12 cellular contexts compared by ENCODE assay signal in genomic region chr3:108006077-108006675, GRCh38.
DNase-seq lines count a peak whose midpoint lies in the region; ATAC-seq and TF ChIP-seq lines count a peak whose summit lies in the region.
"Had no signal": no experiment of that assay in that cellular context is flagged by ENCODE, and none has a peak within 500 bp of the region (broad histone marks: within the 10 kb centered on the region; RNA-seq: fewer than 3 reads in every experiment).

No MANE protein-coding gene starts in this region.

- DNase-seq in Calu3 (peak; percentile 50), RWPE1 (ENCODE audit: low spot score) (peak; percentile 95), fibroblast of lung (ENCODE audit: low read depth in 2 of 2) (peak; percentile 15 to 77), NCI-H524 (lab: John Stamatoyannopoulos, UW) (no peak), natural killer cell (no peak)
- no peak for DNase-seq in T-helper 2 cell treated with Interferon-gamma antibody and Interleukin-4, amounts not matched to agents 5 μg/mL and 100 μg/mL, for 36 hours (ENCODE audit: low spot score)
- DNase-seq: activated CD4-positive, alpha-beta T cell treated with anti-CD3 and anti-CD28 coated beads, Interleukin-2, amount 50 U/mL, for 1 hour; brain microvascular endothelial cell; NCI-H510A; stimulated activated CD4-positive, alpha-beta T cell treated with anti-CD3 and anti-CD28 coated beads, Interleukin-4, amount 100 ng/mL, for 4 hours had no signal

- POLR2A ChIA-PET in RWPE1 (lab: Yijun Ruan, JAX; ENCODE audit: low non-redundant PET), result interaction anchor here (0.5 to 0.7 kb wide), 2 partner anchors 59 to 140 kb away, joined by 3 to 7 read pairs; no protein-coding TSS in a partner anchor

- H3K4me3 Mint-ChIP-seq in Calu3 (ENCODE audit: low read depth, unreplicated experiment) (no peak overlapping the region), natural killer cell (no peak overlapping the region)
- no peak overlapping the region for H3K4me3 Mint-ChIP-seq in T-helper 2 cell treated with Interferon-gamma antibody and Interleukin-4, amounts not matched to agents 5 μg/mL and 100 μg/mL, for 36 hours

- no TSS peak for BruUV-seq in Calu3 (replicated peaks; lab: Mats Ljungman, UMichigan)

- TF ChIP-seq CTCF in Calu3 (IDR thresholded peaks at IDR 0.05; ENCODE audit: unreplicated experiment), result no peak
- no peak; the same call in 1 of the 2 replicates for TF ChIP-seq CTCF in RWPE1 (conservative IDR thresholded peaks at IDR 0.05; ENCODE audit: low read depth)
- TF ChIP-seq CTCF in fibroblast of lung (conservative IDR thresholded peaks at IDR 0.05 in 1 of 2, IDR thresholded peaks at IDR 0.05 in 1 of 2; ENCODE audit: low read depth in 1 of 2, low read length in 2 of 2), result no peak
- TF ChIP-seq CTCF in parathyroid adenoma (IDR thresholded peaks at IDR 0.05), result no peak
- TF ChIP-seq CTCF in natural killer cell (IDR thresholded peaks at IDR 0.05), result no peak

- ATAC-seq in GM21367 (IDR thresholded peaks at IDR 0.05; ENCODE audit: unreplicated experiment), result no peak
- no peak for ATAC-seq in natural killer cell

- H3K9ac ChIP-seq in fibroblast of lung (ENCODE audit: insufficient read depth, low read length) (no peak overlapping the region), parathyroid adenoma (no peak overlapping the region)

- no peak overlapping the region for H3K27ac Mint-ChIP-seq in Calu3 (ENCODE audit: unreplicated experiment)
- H3K27ac Mint-ChIP-seq in T-helper 2 cell treated with Interferon-gamma antibody and Interleukin-4, amounts not matched to agents 5 μg/mL and 100 μg/mL, for 36 hours, result no peak overlapping the region
- no peak overlapping the region for H3K27ac Mint-ChIP-seq in natural killer cell

- H3K27ac ChIP-seq in RWPE1 (peak overlapping the region; percentile 74), fibroblast of lung (ENCODE audit: insufficient read depth, low read length) (no peak overlapping the region), parathyroid adenoma (no peak overlapping the region)
- H3K27ac ChIP-seq: brain microvascular endothelial cell had no signal

- no peaks in the 10 kb centered on the region for H3K9me3 Mint-ChIP-seq in Calu3 (ENCODE audit: low read depth, unreplicated experiment)
- H3K9me3 Mint-ChIP-seq in T-helper 2 cell treated with Interferon-gamma antibody and Interleukin-4, amounts not matched to agents 5 μg/mL and 100 μg/mL, for 36 hours, result no peaks in the 10 kb centered on the region
- H3K9me3 Mint-ChIP-seq in natural killer cell, result no peaks in the 10 kb centered on the region

- no peak overlapping the region for H3K4me2 ChIP-seq in fibroblast of lung (ENCODE audit: extremely low read depth, insufficient read depth, low read length)
- H3K4me2 ChIP-seq in parathyroid adenoma (ENCODE audit: low read length), result peak overlapping the region; percentile 12

- no peak overlapping the region for H2AFZ ChIP-seq in fibroblast of lung (ENCODE audit: low read length)
- H2AFZ ChIP-seq in parathyroid adenoma, result no peak overlapping the region

- H3K27me3 Mint-ChIP-seq in Calu3 (ENCODE audit: unreplicated experiment) (peaks cover 14% of the 10 kb centered on the region), natural killer cell (ENCODE audit: low read depth in 2 of 2) (peaks cover 0 to 13% of the 10 kb centered on the region in 2 donors)
- H3K27me3 Mint-ChIP-seq in T-helper 2 cell treated with Interferon-gamma antibody and Interleukin-4, amounts not matched to agents 5 μg/mL and 100 μg/mL, for 36 hours (ENCODE audit: low read depth), result peaks cover 20% of the 10 kb centered on the region

- H3K4me1 ChIP-seq in fibroblast of lung (ENCODE audit: control insufficient read depth, extremely low read depth, insufficient read depth, low read length) (no peaks in the 10 kb centered on the region), parathyroid adenoma (peaks cover 3% of the 10 kb centered on the region)

- H3K4me3 ChIP-seq in fibroblast of lung (replicated peaks in 1 of 4; ENCODE audit: control extremely low read depth in 1 of 4, insufficient read depth in 1 of 4, low read depth in 3 of 4, low read length in 4 of 4) (no peak overlapping the region), parathyroid adenoma (ENCODE audit: low read depth, low read length) (no peak overlapping the region)

- peaks cover 8% of the 10 kb centered on the region for H3K27me3 ChIP-seq in fibroblast of lung (ENCODE audit: control insufficient read depth, insufficient read depth, low read length)
- no peaks in the 10 kb centered on the region for H3K27me3 ChIP-seq in parathyroid adenoma (ENCODE audit: control insufficient read depth, insufficient read depth, low read length)
- H3K27me3 ChIP-seq: brain microvascular endothelial cell had no signal

- intact Hi-C loops in Calu3 (cut with micrococcal nuclease; ENCODE audit: unreplicated experiment) (no loop called here), natural killer cell (cut with micrococcal nuclease) (no loop called here)

- peaks cover 19% of the 10 kb centered on the region for H3K4me1 Mint-ChIP-seq in Calu3 (ENCODE audit: low read depth, unreplicated experiment)
- H3K4me1 Mint-ChIP-seq in T-helper 2 cell treated with Interferon-gamma antibody and Interleukin-4, amounts not matched to agents 5 μg/mL and 100 μg/mL, for 36 hours (ENCODE audit: low read depth), result peaks cover 2% of the 10 kb centered on the region
- peaks cover 11 to 24% of the 10 kb centered on the region in 2 donors for H3K4me1 Mint-ChIP-seq in natural killer cell

- CTCF ChIA-PET in Calu3 (lab: Charles Lee), result interaction anchor here (1.2 kb wide), 1 partner anchor 19 kb away, joined by 3 read pairs; no protein-coding TSS in a partner anchor
- CTCF ChIA-PET in RWPE1 (lab: Yijun Ruan, JAX), result no interaction called here

- no peaks in the 10 kb centered on the region for H3K9me3 ChIP-seq in fibroblast of lung (ENCODE audit: control insufficient read depth, insufficient read depth, low read depth, low read length)
- no peaks in the 10 kb centered on the region for H3K9me3 ChIP-seq in parathyroid adenoma (ENCODE audit: control insufficient read depth, low read length)

- H3K79me2 ChIP-seq in fibroblast of lung (ENCODE audit: control insufficient read depth, insufficient read depth, low read length) (no peaks in the 10 kb centered on the region), parathyroid adenoma (no peaks in the 10 kb centered on the region)

- no peaks in the 10 kb centered on the region for H4K20me1 ChIP-seq in fibroblast of lung (ENCODE audit: control insufficient read depth, extremely low read depth, insufficient read depth, low read length)

- H3K36me3 ChIP-seq in fibroblast of lung (ENCODE audit: control insufficient read depth, insufficient read depth, low read length), result no peaks in the 10 kb centered on the region
- H3K36me3 ChIP-seq in parathyroid adenoma (ENCODE audit: control insufficient read depth, insufficient read depth, low read length), result no peaks in the 10 kb centered on the region
- H3K36me3 ChIP-seq: brain microvascular endothelial cell had no signal

- H3K36me3 Mint-ChIP-seq in Calu3 (ENCODE audit: insufficient read depth, unreplicated experiment) (no peaks in the 10 kb centered on the region), natural killer cell (no peaks in the 10 kb centered on the region)
- no peaks in the 10 kb centered on the region for H3K36me3 Mint-ChIP-seq in T-helper 2 cell treated with Interferon-gamma antibody and Interleukin-4, amounts not matched to agents 5 μg/mL and 100 μg/mL, for 36 hours (ENCODE audit: low read depth)

Comparison
In these comparisons a context has a peak if more than half of its experiments do, and no peak if none do; other contexts are left out.
1. DNase-seq: peak in Calu3 (single experiment), RWPE1 (single experiment) and fibroblast of lung (2 of 2); none in T-helper 2 cell treated with Interferon-gamma antibody and Interleukin-4, amounts not matched to agents 5 μg/mL and 100 μg/mL, for 36 hours (single experiment), NCI-H524 (0 of 2) and natural killer cell (single experiment).